Comparison of ENCODE assay signal across 8 cellular contexts in genomic region chr16:88941051-88941932, GRCh38. TPM values are rescaled to one million over a fixed set of nuclear protein-coding genes. Genes with fewer than 3 reads are reported as not detected.
A peak's percentile ranks its signal among the peaks of the same experiment; 100 is the strongest.
DNase-seq lines count a peak whose midpoint lies in the region; ATAC-seq and TF ChIP-seq lines count a peak whose summit lies in the region.

No MANE protein-coding gene starts in this region.

- no peak overlapping the region for H3K4me3 Mint-ChIP-seq in CD4-positive, alpha-beta T cell
- H3K4me3 Mint-ChIP-seq in type B pancreatic cell, result no peak overlapping the region
- no peak overlapping the region for H3K4me3 Mint-ChIP-seq in CD8-positive, alpha-beta memory T cell

- no peak overlapping the region for H3K27ac ChIP-seq in CD4-positive, alpha-beta T cell (ENCODE audit: low read depth, low read length)
- peak overlapping the region; percentile 81 for H3K27ac ChIP-seq in SU-DHL-6 (ENCODE audit: low read depth, low read length)
- H3K27ac ChIP-seq in CD8-positive, alpha-beta memory T cell (ENCODE audit: low read depth, low read length), result no peak overlapping the region

- H3K4me2 ChIP-seq in SU-DHL-6 (ENCODE audit: low read depth, low read length, poor library complexity, severe bottlenecking), result peak overlapping the region; percentile 67

- peaks cover 3% of the 10 kb centered on the region for H3K4me1 ChIP-seq in CD8-positive, alpha-beta memory T cell (ENCODE audit: insufficient read depth, low read length)

- no peak overlapping the region for H2AFZ ChIP-seq in SU-DHL-6 (ENCODE audit: low read depth, low read length, severe bottlenecking)

- H3K36me3 Mint-ChIP-seq in CD4-positive, alpha-beta T cell (ENCODE audit: low read depth), result no peaks in the 10 kb centered on the region
- no peaks in the 10 kb centered on the region for H3K36me3 Mint-ChIP-seq in type B pancreatic cell
- no peaks in the 10 kb centered on the region for H3K36me3 Mint-ChIP-seq in CD8-positive, alpha-beta memory T cell

- H3F3A ChIP-seq in SU-DHL-6 (ENCODE audit: insufficient read depth), result peaks cover 22% of the 10 kb centered on the region

- no peak for TF ChIP-seq CTCF in CD4-positive, alpha-beta T cell (IDR thresholded peaks at IDR 0.05)
- TF ChIP-seq CTCF in SU-DHL-6 (IDR thresholded peaks at IDR 0.05; ENCODE audit: insufficient read depth, low read length, poor library complexity, severe bottlenecking) (no peak), lower leg skin (IDR thresholded peaks at IDR 0.05) (no peak), type B pancreatic cell (conservative IDR thresholded peaks at IDR 0.05) (no peak)

- intact Hi-C loops in CD4-positive, alpha-beta T cell (cut with DNase I, micrococcal nuclease), result loop anchor here (5.0 kb wide), 2 partner anchors 124 to 204 kb away; no protein-coding TSS in a partner anchor
- intact Hi-C loops in lower leg skin (cut with DNase I; ENCODE audit: low total_unique reads), result loop anchor here (5.0 kb wide), 1 partner anchor 226 kb away; no protein-coding TSS in a partner anchor

- peak overlapping the region; percentile 96 for H3K9ac ChIP-seq in SU-DHL-6 (ENCODE audit: low read length)

- peaks cover 46% of the 10 kb centered on the region for H3K79me2 ChIP-seq in SU-DHL-6 (ENCODE audit: insufficient read depth, low read length)

- peaks cover 62% of the 10 kb centered on the region for H3K27me3 ChIP-seq in CD4-positive, alpha-beta T cell (ENCODE audit: control insufficient read depth, insufficient read depth, low read length)
- H3K27me3 ChIP-seq in SU-DHL-6 (ENCODE audit: low read length), result no peaks in the 10 kb centered on the region
- H3K27me3 ChIP-seq in CD8-positive, alpha-beta memory T cell (ENCODE audit: insufficient read depth, low read length, poor library complexity, severe bottlenecking), result peaks cover 38% of the 10 kb centered on the region

- peaks cover 8% of the 10 kb centered on the region for H3K4me1 Mint-ChIP-seq in CD4-positive, alpha-beta T cell (ENCODE audit: low read depth)
- peaks cover 5% of the 10 kb centered on the region for H3K4me1 Mint-ChIP-seq in type B pancreatic cell (ENCODE audit: unreplicated experiment)
- H3K4me1 Mint-ChIP-seq in CD8-positive, alpha-beta memory T cell, result peaks cover 8 to 16% (median 9%) of the 10 kb centered on the region in 3 donors

- peak; percentile 52 for ATAC-seq in CD4-positive, alpha-beta T cell (ENCODE audit: poor library complexity)
- peak; percentile 34 for ATAC-seq in GM19463 (IDR thresholded peaks at IDR 0.05; ENCODE audit: unreplicated experiment)

- no peaks in the 10 kb centered on the region for H3K36me3 ChIP-seq in SU-DHL-6 (ENCODE audit: low read length)
- no peaks in the 10 kb centered on the region for H3K36me3 ChIP-seq in CD8-positive, alpha-beta memory T cell (ENCODE audit: insufficient read depth, low read length)

- no peaks in the 10 kb centered on the region for H4K20me1 ChIP-seq in SU-DHL-6 (ENCODE audit: low read depth, low read length)

- TF ChIP-seq POLR2A in lower leg skin (IDR thresholded peaks at IDR 0.05), result no peak

- WGBS in lower leg skin, 2 donors, result no CpG with 5 or more reads among the region's 132 CpGs

- no peaks in the 10 kb centered on the region for H3K9me3 Mint-ChIP-seq in CD4-positive, alpha-beta T cell
- no peaks in the 10 kb centered on the region for H3K9me3 Mint-ChIP-seq in type B pancreatic cell
- H3K9me3 Mint-ChIP-seq in CD8-positive, alpha-beta memory T cell, result no peaks in the 10 kb centered on the region

- H3K27ac Mint-ChIP-seq in CD4-positive, alpha-beta T cell, result no peak overlapping the region
- no peak overlapping the region for H3K27ac Mint-ChIP-seq in type B pancreatic cell
- no peak overlapping the region for H3K27ac Mint-ChIP-seq in CD8-positive, alpha-beta memory T cell

- peak in 2 of 10 experiments; percentile 17 to 19 for DNase-seq in CD4-positive, alpha-beta T cell
- no peak for DNase-seq in lower leg skin (ENCODE audit: low spot score in 2 of 2)
- DNase-seq in HT-29 (ENCODE audit: low spot score), result no peak
- no peak for DNase-seq in type B pancreatic cell (ENCODE audit: extremely low spot score, unreplicated experiment)
- DNase-seq in hippocampal formation (lab: John Stamatoyannopoulos, UW), result no peak
- no peak for DNase-seq in CD8-positive, alpha-beta memory T cell

- POLR2A ChIA-PET in CD4-positive, alpha-beta T cell (lab: Charles Lee), result interaction anchor here (0.6 kb wide), 1 partner anchor 156 kb away, joined by 3 read pairs; no protein-coding TSS in a partner anchor
- POLR2A ChIA-PET in CD8-positive, alpha-beta memory T cell (lab: Charles Lee), result interaction anchor here (1.0 kb wide), 1 partner anchor 277 kb away, joined by 3 read pairs; the partner anchor contains the start of gene ZNF778

- H3K4me3 ChIP-seq in SU-DHL-6 (ENCODE audit: insufficient read depth, low read length, poor library complexity, severe bottlenecking), result peak overlapping the region; percentile 87
- peak overlapping the region; percentile 33 for H3K4me3 ChIP-seq in lower leg skin (ENCODE audit: low read depth, poor library complexity, severe bottlenecking)
- no peak overlapping the region for H3K4me3 ChIP-seq in CD8-positive, alpha-beta memory T cell (ENCODE audit: low read length)

- H3K27me3 Mint-ChIP-seq in CD4-positive, alpha-beta T cell, result peaks cover 57% of the 10 kb centered on the region
- peaks cover 42% of the 10 kb centered on the region for H3K27me3 Mint-ChIP-seq in type B pancreatic cell
- peaks cover 32 to 51% of the 10 kb centered on the region in 2 donors for H3K27me3 Mint-ChIP-seq in CD8-positive, alpha-beta memory T cell

- H3K9me2 ChIP-seq in SU-DHL-6 (replicated peaks; ENCODE audit: insufficient read depth, low read length), result no peaks in the 10 kb centered on the region

- CTCF ChIA-PET in CD4-positive, alpha-beta T cell (lab: Charles Lee), result no interaction called here
- CTCF ChIA-PET in CD8-positive, alpha-beta memory T cell (lab: Charles Lee), result interaction anchor here (1.4 kb wide), 1 partner anchor 276 kb away, joined by 3 read pairs; the partner anchor contains the start of gene ZNF778

- H3K9me3 ChIP-seq in CD4-positive, alpha-beta T cell (ENCODE audit: control insufficient read depth, low read length), result no peaks in the 10 kb centered on the region
- no peaks in the 10 kb centered on the region for H3K9me3 ChIP-seq in SU-DHL-6 (ENCODE audit: insufficient read depth, low read length)
- no peaks in the 10 kb centered on the region for H3K9me3 ChIP-seq in CD8-positive, alpha-beta memory T cell (ENCODE audit: low read length)

RNA-seq across cellular contexts. Expression of gene CBFA2T3, which starts 35.7 kb away (rescaled TPM):
- total RNA-seq in CD4-positive, alpha-beta T cell, result 1 to 10 TPM in 1 of 2 experiments, under 1 TPM in 1; 0.80 to 1.6 TPM
- total RNA-seq in lower leg skin (1 to 10 TPM in 3 of 4 donors, under 1 TPM in 1; 0.93 to 4.4 (median 2.9) TPM), type B pancreatic cell (ENCODE audit: low replicate concordance) (8.9 and 9.4 TPM in 2 replicates)
- 0.03 TPM in 1 of 2 replicates, not detected in the other for total RNA-seq in HT-29 (2014; rRNA removed; shearing (Covaris generic))
- total RNA-seq in CD8-positive, alpha-beta memory T cell, result under 1 TPM in 1 of 2 experiments, not detected in 1; 0.22 TPM
- polyA plus RNA-seq in CD8-positive, alpha-beta memory T cell, result not detected
